In the genomic region with DNA sequence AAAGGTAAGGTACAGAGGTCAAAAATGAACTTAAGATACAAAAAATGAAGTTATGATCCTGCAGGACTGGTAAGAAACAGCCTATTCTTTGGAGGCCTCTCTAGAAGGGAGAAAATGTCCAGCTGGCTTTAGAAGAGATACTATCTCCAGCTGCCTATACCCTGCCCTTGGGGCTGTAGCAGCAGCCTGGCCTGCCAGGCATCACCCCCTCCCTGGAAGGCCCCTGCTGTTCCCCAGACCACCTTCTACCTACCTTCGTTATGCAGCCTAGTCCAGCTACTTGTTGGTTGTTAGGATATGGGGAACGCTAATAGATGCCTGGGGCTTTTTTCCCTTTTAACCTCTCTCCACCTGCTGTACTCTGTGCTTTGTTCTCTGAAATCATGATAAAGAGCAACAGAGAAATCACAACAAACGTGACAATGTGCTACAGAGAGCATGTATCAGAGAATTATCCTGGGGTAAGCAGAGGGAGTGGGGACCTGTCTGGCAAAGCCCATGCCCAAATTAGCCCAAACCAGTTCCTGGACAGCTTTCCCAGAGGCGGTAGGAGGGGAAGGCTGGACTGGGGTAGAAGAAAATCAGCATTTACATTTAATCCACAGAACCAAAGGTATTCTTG, we compare ENCODE assay signal across 15 cellular contexts. TPM values are rescaled to one million over a fixed set of nuclear protein-coding genes. Genes with fewer than 3 reads are reported as not detected.
DNase-seq lines count a peak whose midpoint lies in the region; ATAC-seq and TF ChIP-seq lines count a peak whose summit lies in the region.
"Had no signal": no experiment of that assay in that cellular context is flagged by ENCODE, and none has a peak within 500 bp of the region (broad histone marks: within the 10 kb centered on the region; RNA-seq: fewer than 3 reads in every experiment).

No MANE protein-coding gene starts in this region.

- no peak overlapping the region for H3K4me3 ChIP-seq in OCI-LY3 (ENCODE audit: low read length)
- no peak overlapping the region for H3K4me3 ChIP-seq in mesendoderm (ENCODE audit: low read length)
- no peak overlapping the region for H3K4me3 ChIP-seq in aorta (ENCODE audit: low read length in 2 of 2)
- H3K4me3 ChIP-seq: GM23248, HAP-1 had no signal

- no peak overlapping the region for H2BK120ac ChIP-seq in mesendoderm (ENCODE audit: low read depth, low read length)

- H2AFZ ChIP-seq in OCI-LY3 (ENCODE audit: low read depth, low read length), result peak overlapping the region; percentile 74; the same call in 1 of the 2 replicates
- H2AFZ ChIP-seq: GM23248 had no signal

- no peak overlapping the region for H3K23ac ChIP-seq in mesendoderm (ENCODE audit: low read length)

- H3K27ac ChIP-seq in OCI-LY3 (ENCODE audit: low read length) (no peak overlapping the region), mesendoderm (ENCODE audit: low read depth, low read length) (no peak overlapping the region), aorta (ENCODE audit: low read depth in 1 of 2, low read length in 2 of 2) (no peak overlapping the region)
- H3K27ac ChIP-seq: GM23248 had no signal

- H3K4me2 ChIP-seq in OCI-LY3 (ENCODE audit: low read length) (no peak overlapping the region), mesendoderm (ENCODE audit: low read length) (no peak overlapping the region)

- no peak for TF ChIP-seq CTCF in OCI-LY3 (IDR thresholded peaks at IDR 0.05; ENCODE audit: low read depth, low read length)

- no peaks in the 10 kb centered on the region for H3K27me3 ChIP-seq in OCI-LY3 (ENCODE audit: low read depth, low read length)
- no peaks in the 10 kb centered on the region for H3K27me3 ChIP-seq in mesendoderm (ENCODE audit: insufficient read depth, low read length, poor library complexity)
- no peaks in the 10 kb centered on the region for H3K27me3 ChIP-seq in aorta (ENCODE audit: control insufficient read depth in 1 of 2, insufficient read depth in 2 of 2, low read length in 1 of 2)

- no peaks in the 10 kb centered on the region for H3K4me1 ChIP-seq in OCI-LY3 (ENCODE audit: low read length)
- H3K4me1 ChIP-seq in mesendoderm (ENCODE audit: control insufficient read depth, low read depth, low read length), result no peaks in the 10 kb centered on the region
- H3K4me1 ChIP-seq in aorta (ENCODE audit: control insufficient read depth in 1 of 2, insufficient read depth in 2 of 2, low read length in 2 of 2), result no peaks in the 10 kb centered on the region
- H3K4me1 ChIP-seq: HAP-1 had no signal

- no peak overlapping the region for H3K56ac ChIP-seq in mesendoderm (ENCODE audit: low read length)

- no peak overlapping the region for H3K18ac ChIP-seq in mesendoderm (ENCODE audit: low read length)

- no peaks in the 10 kb centered on the region for H3K36me3 ChIP-seq in OCI-LY3 (replicated peaks; ENCODE audit: low read depth, low read length)
- H3K36me3 ChIP-seq in mesendoderm (ENCODE audit: control insufficient read depth, insufficient read depth, low read length), result no peaks in the 10 kb centered on the region
- no peaks in the 10 kb centered on the region for H3K36me3 ChIP-seq in aorta (ENCODE audit: control insufficient read depth in 1 of 2, insufficient read depth in 2 of 2, low read length in 1 of 2)
- H3K36me3 ChIP-seq: HAP-1 had no signal

- no peak overlapping the region for H3K9ac ChIP-seq in OCI-LY3 (ENCODE audit: low read length)
- no peak overlapping the region for H3K9ac ChIP-seq in mesendoderm (ENCODE audit: low read length)
- H3K9ac ChIP-seq: GM23248 had no signal

- no peak overlapping the region for H2BK15ac ChIP-seq in mesendoderm (replicated peaks; ENCODE audit: low read depth)

- no peak overlapping the region for H4K5ac ChIP-seq in mesendoderm (ENCODE audit: low read length)

- ATAC-seq in aorta (ENCODE audit: low FRiP score) (peak; percentile 33), HG02884 (IDR thresholded peaks at IDR 0.05; ENCODE audit: unreplicated experiment) (no peak)

- H3K4ac ChIP-seq in mesendoderm (ENCODE audit: low read depth, low read length), result no peak overlapping the region

- H2BK5ac ChIP-seq in mesendoderm (ENCODE audit: low read length), result no peak overlapping the region

- H3K79me2 ChIP-seq in OCI-LY3 (ENCODE audit: low read length) (no peaks in the 10 kb centered on the region), mesendoderm (ENCODE audit: control insufficient read depth, insufficient read depth, low read length) (no peaks in the 10 kb centered on the region)

- H3K9me3 ChIP-seq in OCI-LY3 (ENCODE audit: insufficient read depth, low read length), result no peaks in the 10 kb centered on the region
- H3K9me3 ChIP-seq in aorta (ENCODE audit: control insufficient read depth, low read length), result no peaks in the 10 kb centered on the region
- H3K9me3 ChIP-seq: HAP-1 had no signal

- H4K20me1 ChIP-seq in OCI-LY3 (ENCODE audit: insufficient read depth, low read length), result no peaks in the 10 kb centered on the region

- intact Hi-C loops in aorta (cut with DNase I), result loop anchor here (2.0 to 5.0 kb wide), 2 partner anchors 125 to 129 kb away; a partner anchor contains a TSS

- no CpG with 5 or more reads among the region's 4 CpGs for WGBS in mesendoderm (ENCODE audit: extremely low coverage, insufficient coverage, low lambda C conversion rate)
- 52 to 54% methylated on average over 4 of the region's 4 CpGs for WGBS in aorta, 2 donors

- H4K8ac ChIP-seq in mesendoderm (ENCODE audit: low read depth, low read length), result no peak overlapping the region

- no peaks in the 10 kb centered on the region for H3K79me1 ChIP-seq in mesendoderm (ENCODE audit: low read length)

- no peak overlapping the region for H2AK5ac ChIP-seq in mesendoderm (ENCODE audit: low read length)

- DNase-seq in NCI-H1417 treated with DMSO at 0.1 percent for 48 hours (lab: John Stamatoyannopoulos, UW), result peak; percentile 33
- peak; percentile 5 for DNase-seq in mesendoderm
- no peak for DNase-seq in aorta
- no peak for DNase-seq in activated CD8-positive, alpha-beta memory T cell treated with anti-CD3 and anti-CD28 coated beads, Interleukin-2, amount 50 U/mL, for 48 hours
- no peak for DNase-seq in NCI-H2029 treated with DMSO at 0.1 percent for 48 hours (lab: John Stamatoyannopoulos, UW)
- DNase-seq: ACHN, GF-D8 had no signal

RNA-seq across cellular contexts. Expression of a gene that starts 34.5 kb away (rescaled TPM):
- 0.06 TPM for polyA plus RNA-seq in mesendoderm (2013, experiment 1 of 2)
- 0.01 TPM for polyA plus RNA-seq in mesendoderm (2013, experiment 2 of 2)
- total RNA-seq in aorta, result under 1 TPM in 1 of 2 donors, not detected in 1; 0.18 TPM
- polyA plus RNA-seq in aorta, result 1 to 10 TPM in 1 of 2 donors, not detected in 1; 1.0 TPM
- total RNA-seq: Daoy; RPMI7951; T-helper 1 cell treated with Interleukin-12 subunit alpha and Interleukin-12 subunit beta and Interleukin-4 antibody, amounts not matched to agents 30 ng/mL and 1 ng/mL, for 36 hours had no signal
- polyA plus RNA-seq: CD14-positive monocyte, GM23248 had no signal

Comparison
In these comparisons a context has a peak if more than half of its experiments do, and no peak if none do; other contexts are left out.
1. DNase-seq: peak in NCI-H1417 treated with DMSO at 0.1 percent for 48 hours (single experiment) and mesendoderm (single experiment); none in aorta (0 of 2), activated CD8-positive, alpha-beta memory T cell treated with anti-CD3 and anti-CD28 coated beads, Interleukin-2, amount 50 U/mL, for 48 hours (single experiment) and NCI-H2029 treated with DMSO at 0.1 percent for 48 hours (single experiment).